In genomic region chr4:124429746-124430250, GRCh38 we compare ENCODE assay signal across 22 cellular contexts.
DNase-seq lines count a peak whose midpoint lies in the region; ATAC-seq and TF ChIP-seq lines count a peak whose summit lies in the region.
"Had no signal": no experiment of that assay in that cellular context is flagged by ENCODE, and none has a peak within 500 bp of the region (broad histone marks: within the 10 kb centered on the region; RNA-seq: fewer than 3 reads in every experiment).

No MANE protein-coding gene starts in this region.

- peak overlapping the region in 1 of 2 experiments; percentile 14; a peak in 1 of 4 replicates for H3K27ac ChIP-seq in SK-N-SH (ENCODE audit: low read depth in 2 of 2, low read length in 1 of 2)
- H3K27ac ChIP-seq in left ventricle myocardium inferior (replicated peaks) = no peak overlapping the region
- no peak overlapping the region for H3K27ac ChIP-seq in CD4-positive, alpha-beta T cell (ENCODE audit: low read depth, low read length)
- H3K27ac ChIP-seq: 22Rv1, coronary artery had no signal

- H3K79me2 ChIP-seq in SK-N-SH (ENCODE audit: insufficient read depth) = no peaks in the 10 kb centered on the region

- TF ChIP-seq CTCF in SK-N-SH (IDR thresholded peaks at IDR 0.05) (peak; percentile 7; the same call in 1 of the 2 replicates), choroid plexus epithelial cell (conservative IDR thresholded peaks at IDR 0.05; ENCODE audit: low read depth, low read length) (peak; percentile 14), nephron (IDR thresholded peaks at IDR 0.05; ENCODE audit: unreplicated experiment in 3 of 3) (no peak), left ventricle myocardium inferior (IDR thresholded peaks at IDR 0.05; ENCODE audit: borderline replicate concordance) (no peak)
- TF ChIP-seq CTCF in CD4-positive, alpha-beta T cell (IDR thresholded peaks at IDR 0.05) = no peak

- intact Hi-C loops in left ventricle myocardium inferior (cut with micrococcal nuclease) = no loop called here
- intact Hi-C loops in CD4-positive, alpha-beta T cell (cut with DNase I, micrococcal nuclease) = no loop called here

- H3K4me3 Mint-ChIP-seq in nephron = peak overlapping the region in 1 of 3 experiments; percentile 0
- no peak overlapping the region for H3K4me3 Mint-ChIP-seq in CD4-positive, alpha-beta T cell
- H3K4me3 Mint-ChIP-seq: activated CD8-positive, alpha-beta T cell treated with anti-CD3 and anti-CD28 coated beads, Interleukin-2, amount 10 ng/mL, durations not matched to agents 7 days and 5 days; activated naive CD8-positive, alpha-beta T cell treated with anti-CD3 and anti-CD28 coated beads, Interleukin-2, amount 50 U/mL, for 24 hours; natural killer cell treated with Interleukin-12 subunit alpha and Interleukin-12 subunit beta and Interleukin-15 and Interleukin-18, amount 100 ng/mL, for 72 hours; stimulated activated effector memory CD8-positive, alpha-beta T cell treated with anti-CD3 and anti-CD28 coated beads, Interleukin-12 subunit alpha, Interleukin-12 subunit beta, amount 100 ng/mL, for 72 hours had no signal

- peak overlapping the region; percentile 82; the same call in 1 of the 2 replicates for H2AFZ ChIP-seq in SK-N-SH (ENCODE audit: low read depth)

- H3F3A ChIP-seq in SK-N-SH (replicated peaks; ENCODE audit: insufficient read depth) = peaks cover 27% of the 10 kb centered on the region

- H3K27ac Mint-ChIP-seq in nephron = peak overlapping the region; percentile 32 to 56 (median 44)
- H3K27ac Mint-ChIP-seq in CD4-positive, alpha-beta T cell = no peak overlapping the region
- H3K27ac Mint-ChIP-seq: activated CD8-positive, alpha-beta T cell treated with anti-CD3 and anti-CD28 coated beads, Interleukin-2, amount 10 ng/mL, durations not matched to agents 7 days and 5 days; activated naive CD8-positive, alpha-beta T cell treated with anti-CD3 and anti-CD28 coated beads, Interleukin-2, amount 50 U/mL, for 24 hours; natural killer cell treated with Interleukin-12 subunit alpha and Interleukin-12 subunit beta and Interleukin-15 and Interleukin-18, amount 100 ng/mL, for 72 hours; stimulated activated effector memory CD8-positive, alpha-beta T cell treated with anti-CD3 and anti-CD28 coated beads, Interleukin-12 subunit alpha, Interleukin-12 subunit beta, amount 100 ng/mL, for 72 hours had no signal

- DNase-seq in SK-N-SH (no peak), choroid plexus epithelial cell (ENCODE audit: low read depth) (peak; percentile 46), left ventricle myocardium inferior (no peak)
- no peak for DNase-seq in CD4-positive, alpha-beta T cell
- DNase-seq: activated CD8-positive, alpha-beta T cell treated with anti-CD3 and anti-CD28 coated beads, Interleukin-2, amount 10 ng/mL, durations not matched to agents 7 days and 5 days; activated gamma-delta T cell; activated naive CD8-positive, alpha-beta T cell treated with anti-CD3 and anti-CD28 coated beads, Interleukin-2, amount 50 U/mL, for 24 hours; C1 segment of cervical spinal cord; NCI-H2171; stimulated activated CD4-positive, alpha-beta T cell treated with anti-CD3 and anti-CD28 coated beads, Interleukin-2, amount 100 ng/mL, for 24 hours; SW 1271 had no signal

- H3K27me3 Mint-ChIP-seq in nephron (ENCODE audit: low read depth) = no peaks in the 10 kb centered on the region
- no peaks in the 10 kb centered on the region for H3K27me3 Mint-ChIP-seq in CD4-positive, alpha-beta T cell
- H3K27me3 Mint-ChIP-seq: activated naive CD8-positive, alpha-beta T cell treated with anti-CD3 and anti-CD28 coated beads, Interleukin-2, amount 50 U/mL, for 24 hours; brain; natural killer cell treated with Interleukin-12 subunit alpha and Interleukin-12 subunit beta and Interleukin-15 and Interleukin-18, amount 100 ng/mL, for 72 hours had no signal

- H3K4me1 ChIP-seq in SK-N-SH (ENCODE audit: control insufficient read depth in 1 of 2, insufficient read depth in 2 of 2, low read depth in 1 of 2, low read length in 1 of 2) = peaks cover 0 to 33% of the 10 kb centered on the region in 2 experiments; a peak in 3 of 4 replicates
- H3K4me1 ChIP-seq in left ventricle myocardium inferior = peaks cover 15% of the 10 kb centered on the region

- H3K9me2 ChIP-seq in SK-N-SH = no peaks in the 10 kb centered on the region

- peak overlapping the region; percentile 30; the same call in 1 of the 2 replicates for H3K4me2 ChIP-seq in SK-N-SH

- H3K4me3 ChIP-seq in SK-N-SH (ENCODE audit: low read depth in 2 of 2, low read length in 1 of 2) (no peak overlapping the region), choroid plexus epithelial cell (ENCODE audit: low read depth, low read length) (no peak overlapping the region), left ventricle myocardium inferior (no peak overlapping the region)
- H3K4me3 ChIP-seq: coronary artery, heart right ventricle, K562 had no signal

- no peaks in the 10 kb centered on the region for H3K9me3 Mint-ChIP-seq in nephron
- H3K9me3 Mint-ChIP-seq in CD4-positive, alpha-beta T cell = no peaks in the 10 kb centered on the region
- H3K9me3 Mint-ChIP-seq: activated naive CD8-positive, alpha-beta T cell treated with anti-CD3 and anti-CD28 coated beads, Interleukin-2, amount 50 U/mL, for 24 hours; brain; natural killer cell treated with Interleukin-12 subunit alpha and Interleukin-12 subunit beta and Interleukin-15 and Interleukin-18, amount 100 ng/mL, for 72 hours had no signal

- POLR2A ChIA-PET in SK-N-SH (lab: Yijun Ruan, JAX) = no interaction called here
- POLR2A ChIA-PET in CD4-positive, alpha-beta T cell (lab: Charles Lee) = no interaction called here

- WGBS in SK-N-SH (ENCODE audit: low lambda C conversion rate) = 84% methylated on average over 2 of the region's 2 CpGs

- H4K20me1 ChIP-seq in SK-N-SH (ENCODE audit: insufficient read depth) = no peaks in the 10 kb centered on the region

- TF ChIP-seq RAD21 in SK-N-SH (IDR thresholded peaks at IDR 0.05; ENCODE audit: low read length) = no peak

- no peaks in the 10 kb centered on the region for H3K36me3 Mint-ChIP-seq in nephron (ENCODE audit: low read depth)
- no peaks in the 10 kb centered on the region for H3K36me3 Mint-ChIP-seq in CD4-positive, alpha-beta T cell (ENCODE audit: low read depth)
- H3K36me3 Mint-ChIP-seq: brain; natural killer cell treated with Interleukin-12 subunit alpha and Interleukin-12 subunit beta and Interleukin-15 and Interleukin-18, amount 100 ng/mL, for 72 hours; stimulated activated effector memory CD8-positive, alpha-beta T cell treated with anti-CD3 and anti-CD28 coated beads, Interleukin-12 subunit alpha, Interleukin-12 subunit beta, amount 100 ng/mL, for 72 hours had no signal

- ATAC-seq in SK-N-SH treated with all-trans-retinoic acid at 6 μM for 48 hours (no peak), HG02852 (IDR thresholded peaks at IDR 0.05; ENCODE audit: unreplicated experiment) (no peak), HG02884 (IDR thresholded peaks at IDR 0.05; ENCODE audit: unreplicated experiment) (no peak)
- no peak for ATAC-seq in CD4-positive, alpha-beta T cell (ENCODE audit: poor library complexity)
- ATAC-seq: activated CD8-positive, alpha-beta T cell treated with anti-CD3 and anti-CD28 coated beads, Interleukin-2, amount 10 ng/mL, durations not matched to agents 7 days and 5 days; activated naive CD8-positive, alpha-beta T cell treated with anti-CD3 and anti-CD28 coated beads, Interleukin-2, amount 50 U/mL, for 24 hours; K562; natural killer cell treated with Interleukin-12 subunit alpha and Interleukin-12 subunit beta and Interleukin-15 and Interleukin-18, amount 100 ng/mL, for 72 hours; stimulated activated effector memory CD8-positive, alpha-beta T cell treated with anti-CD3 and anti-CD28 coated beads, Interleukin-12 subunit alpha, Interleukin-12 subunit beta, amount 100 ng/mL, for 72 hours had no signal

- H3K4me1 Mint-ChIP-seq in nephron = peaks cover 16% of the 10 kb centered on the region
- no peaks in the 10 kb centered on the region for H3K4me1 Mint-ChIP-seq in CD4-positive, alpha-beta T cell (ENCODE audit: low read depth)
- H3K4me1 Mint-ChIP-seq: activated naive CD8-positive, alpha-beta T cell treated with anti-CD3 and anti-CD28 coated beads, Interleukin-2, amount 50 U/mL, for 24 hours; stimulated activated effector memory CD8-positive, alpha-beta T cell treated with anti-CD3 and anti-CD28 coated beads, Interleukin-12 subunit alpha, Interleukin-12 subunit beta, amount 100 ng/mL, for 72 hours had no signal

- no peak overlapping the region for H3K9ac ChIP-seq in SK-N-SH

- H3K27me3 ChIP-seq in SK-N-SH (ENCODE audit: insufficient read depth) = no peaks in the 10 kb centered on the region
- no peaks in the 10 kb centered on the region for H3K27me3 ChIP-seq in left ventricle myocardium inferior (ENCODE audit: low read depth)
- H3K27me3 ChIP-seq in CD4-positive, alpha-beta T cell (ENCODE audit: control insufficient read depth, insufficient read depth, low read length) = no peaks in the 10 kb centered on the region
- H3K27me3 ChIP-seq: heart right ventricle had no signal

- H3K36me3 ChIP-seq in SK-N-SH (replicated peaks in 1 of 2; ENCODE audit: control insufficient read depth in 1 of 2, insufficient read depth in 2 of 2, low read length in 1 of 2) (no peaks in the 10 kb centered on the region), left ventricle myocardium inferior (no peaks in the 10 kb centered on the region)
- H3K36me3 ChIP-seq: heart right ventricle had no signal

- TF ChIP-seq EP300 in SK-N-SH (IDR thresholded peaks at IDR 0.05; ENCODE audit: borderline replicate concordance in 1 of 2, low read depth in 1 of 2, low read length in 1 of 2) = no peak

- H3K9me3 ChIP-seq in SK-N-SH (no peaks in the 10 kb centered on the region), left ventricle myocardium inferior (replicated peaks) (no peaks in the 10 kb centered on the region)
- no peaks in the 10 kb centered on the region for H3K9me3 ChIP-seq in CD4-positive, alpha-beta T cell (ENCODE audit: control insufficient read depth, low read length)
- H3K9me3 ChIP-seq: heart right ventricle had no signal

- CTCF ChIA-PET in SK-N-SH (lab: Yijun Ruan, JAX) = no interaction called here
- CTCF ChIA-PET in CD4-positive, alpha-beta T cell (lab: Charles Lee) = no interaction called here

TF ChIP-seq in SK-N-SH, 30 proteins besides CTCF, POLR2A, EP300 and RAD21:
- TF ChIP-seq RFX5 (IDR thresholded peaks at IDR 0.05; ENCODE audit: low read length) = no peak

TF ChIP-seq in SK-N-SH treated with all-trans-retinoic acid at 6 μM for 48 hours, 23 proteins besides CTCF, POLR2A, EP300 and RAD21 (continues in another document):
- TF ChIP-seq PPARA (CRISPR knock-in tag; IDR thresholded peaks at IDR 0.05; ENCODE audit: borderline replicate concordance) = no peak
- no peak for TF ChIP-seq ARNTL (CRISPR knock-in tag; IDR thresholded peaks at IDR 0.05; ENCODE audit: borderline replicate concordance, low read depth)
- no peak for TF ChIP-seq SNAI2 (CRISPR knock-in tag; IDR thresholded peaks at IDR 0.05)
- TF ChIP-seq CSDC2 (CRISPR knock-in tag; IDR thresholded peaks at IDR 0.05) = no peak

Comparison
In these comparisons a context has a peak if more than half of its experiments do, and no peak if none do; other contexts are left out.
1. CTCF ChIP-seq: peak in SK-N-SH (single experiment) and choroid plexus epithelial cell (single experiment); none in nephron (0 of 3), left ventricle myocardium inferior (single experiment) and CD4-positive, alpha-beta T cell (single experiment).